ENCODE assay signal across 22 cellular contexts in the genomic region with DNA sequence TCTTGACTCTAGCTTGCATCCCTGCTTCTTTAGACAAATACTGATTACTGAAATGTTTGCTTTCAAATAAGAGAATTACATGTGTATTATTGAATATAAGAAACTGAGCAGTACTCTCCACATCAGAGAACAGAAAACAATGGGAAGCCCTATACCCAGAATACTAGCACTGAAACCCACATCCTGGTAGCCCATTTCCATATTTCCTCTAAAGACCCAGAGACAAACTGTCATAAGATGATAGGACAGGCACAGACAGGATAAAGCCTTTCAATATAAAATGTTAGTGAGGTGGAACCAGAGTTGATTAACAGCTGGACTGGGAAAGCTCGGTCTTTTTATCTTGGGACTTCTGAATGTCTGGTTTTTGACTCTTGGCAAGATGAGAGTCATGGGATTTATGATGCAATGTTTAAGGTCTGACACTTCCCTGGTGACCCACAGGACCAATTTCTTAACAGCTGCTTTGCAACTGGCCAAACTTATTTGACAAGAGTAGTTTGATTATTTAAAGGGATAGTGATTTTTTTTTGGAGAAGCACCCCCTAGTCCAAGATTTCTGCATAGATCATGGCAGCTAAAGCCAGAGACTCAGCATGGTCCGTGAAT.
"Had no signal": no experiment of that assay in that cellular context is flagged by ENCODE, and none has a peak within 500 bp of the region (broad histone marks: within the 10 kb centered on the region; RNA-seq: fewer than 3 reads in every experiment).

No MANE protein-coding gene starts in this region.

- H3K4me3 ChIP-seq: breast epithelium, coronary artery, esophagus squamous epithelium, heart right ventricle, left lung, pancreas, psoas muscle, right lobe of liver, testis, uterus had no signal

- ATAC-seq: activated CD4-positive, alpha-beta T cell treated with anti-CD3 and anti-CD28 coated beads for 36 hours; activated T-cell treated with anti-CD3 and anti-CD28 coated beads, Interleukin-2, amount 50 U/mL, for 4 hours; left lung; pancreas had no signal

- DNase-seq: activated B cell treated with CpG ODN at 0.5 μM for 24 hours; activated CD4-positive, alpha-beta T cell treated with anti-CD3 and anti-CD28 coated beads for 36 hours; activated CD4-positive, alpha-beta T cell treated with anti-CD3 and anti-CD28 coated beads, Interleukin-2, amount 50 U/mL, for 48 hours; activated CD8-positive, alpha-beta memory T cell treated with anti-CD3 and anti-CD28 coated beads, Interleukin-2, amount 50 U/mL, for 48 hours; activated naive CD4-positive, alpha-beta T cell; activated T-cell treated with anti-CD3 and anti-CD28 coated beads, Interleukin-2, amount 50 U/mL, for 4 hours; esophagus squamous epithelium; heart right ventricle; kidney; left lung; mammary epithelial cell; pancreas; psoas muscle; right lobe of liver; small intestine; stimulated activated naive CD4-positive, alpha-beta T cell; T1000; testis; trophoblast cell; uterus had no signal
